Comparison of ENCODE assay signal across 23 cellular contexts in the genomic region with DNA sequence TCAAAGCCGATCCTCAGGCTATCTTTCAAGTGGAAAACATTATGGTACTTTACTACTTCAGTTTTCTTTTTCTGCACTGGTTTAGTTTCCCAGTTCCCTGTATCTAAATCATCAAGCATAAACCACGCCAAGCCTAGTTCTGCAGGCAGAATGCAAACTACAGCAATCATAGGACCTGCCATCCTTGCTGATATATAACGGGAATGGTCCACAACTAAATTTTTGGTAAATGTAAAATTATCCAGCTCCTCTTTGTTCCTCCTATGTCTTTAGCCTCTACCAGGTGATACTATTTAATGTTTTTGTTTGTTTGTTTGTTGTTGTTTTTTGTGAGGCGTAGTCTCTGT. TPM values are rescaled to one million over a fixed set of nuclear protein-coding genes. Genes with fewer than 3 reads are reported as not detected.
"Had no signal": no experiment of that assay in that cellular context is flagged by ENCODE, and none has a peak within 500 bp of the region (broad histone marks: within the 10 kb centered on the region; RNA-seq: fewer than 3 reads in every experiment).

No MANE protein-coding gene starts in this region.

- H3K9me3 Mint-ChIP-seq: activated B cell treated with CpG ODN at 0.5 μM for 24 hours; activated CD8-positive, alpha-beta T cell treated with anti-CD3 and anti-CD28 coated beads for 36 hours; effector memory CD8-positive, alpha-beta T cell had no signal

- FAIRE-seq: frontal cortex had no signal

- H3K27me3 ChIP-seq: breast epithelium, tibial artery, vagina had no signal

- H3K27ac ChIP-seq: breast epithelium, tibial artery, vagina had no signal

- H3K4me3 ChIP-seq: breast epithelium, lung, tibial artery, vagina had no signal

- H3K4me1 ChIP-seq: breast epithelium, tibial artery, vagina had no signal

- H3K4me1 Mint-ChIP-seq: activated B cell treated with CpG ODN at 0.5 μM for 24 hours; naive B cell; stimulated activated naive B cell treated with anti-CD40 and anti-IgM and Interleukin-4, amounts not matched to agents 10 μg/mL and 1 μg/mL and 100 μg/mL, for 72 hours; T-helper 17 cell had no signal

- ATAC-seq: activated CD8-positive, alpha-beta T cell treated with anti-CD3 and anti-CD28 coated beads for 36 hours; effector memory CD8-positive, alpha-beta T cell; stimulated activated naive B cell treated with anti-CD40 and anti-IgM and Interleukin-4, amounts not matched to agents 10 μg/mL and 1 μg/mL and 100 μg/mL, for 72 hours; T-helper 17 cell had no signal

- H3K27ac Mint-ChIP-seq: activated B cell treated with CpG ODN at 0.5 μM for 24 hours; activated CD8-positive, alpha-beta T cell treated with anti-CD3 and anti-CD28 coated beads for 36 hours; effector memory CD8-positive, alpha-beta T cell; naive B cell; stimulated activated naive B cell treated with anti-CD40 and anti-IgM and Interleukin-4, amounts not matched to agents 10 μg/mL and 1 μg/mL and 100 μg/mL, for 72 hours; T-helper 17 cell had no signal

- H3K27me3 Mint-ChIP-seq: activated CD8-positive, alpha-beta T cell treated with anti-CD3 and anti-CD28 coated beads for 36 hours had no signal

- H3K36me3 ChIP-seq: breast epithelium, tibial artery, vagina had no signal

- H3K36me3 Mint-ChIP-seq: naive B cell; stimulated activated naive B cell treated with anti-CD40 and anti-IgM and Interleukin-4, amounts not matched to agents 10 μg/mL and 1 μg/mL and 100 μg/mL, for 72 hours had no signal

- H3K4me3 Mint-ChIP-seq: activated B cell treated with CpG ODN at 0.5 μM for 24 hours; activated CD8-positive, alpha-beta T cell treated with anti-CD3 and anti-CD28 coated beads for 36 hours; effector memory CD8-positive, alpha-beta T cell; naive B cell; stimulated activated naive B cell treated with anti-CD40 and anti-IgM and Interleukin-4, amounts not matched to agents 10 μg/mL and 1 μg/mL and 100 μg/mL, for 72 hours; T-helper 17 cell had no signal

- H3K9me3 ChIP-seq: tibial artery, vagina had no signal

- DNase-seq: activated B cell treated with CpG ODN at 0.5 μM for 24 hours; activated CD4-positive, alpha-beta T cell treated with anti-CD3 and anti-CD28 coated beads for 48 hours; activated CD8-positive, alpha-beta T cell treated with anti-CD3 and anti-CD28 coated beads for 36 hours; activated gamma-delta T cell treated with Interleukin-2 at 50 U/mL for 16 hours; activated T-cell treated with anti-CD3 and anti-CD28 coated beads, Interleukin-2, amount 50 U/mL, for 48 hours; anterior cingulate cortex; cerebellar nuclear complex; dermis blood vessel endothelial cell; effector memory CD8-positive, alpha-beta T cell; head of caudate nucleus; naive B cell; retina; stimulated activated CD4-positive, alpha-beta T cell treated with anti-CD3 and anti-CD28 coated beads, Interleukin-15, amount 100 ng/mL, for 24 hours; stimulated activated CD4-positive, alpha-beta T cell treated with anti-CD3 and anti-CD28 coated beads, Interleukin-4, amount 100 ng/mL, for 1 hour; stimulated activated naive B cell treated with anti-CD40 and anti-IgM and Interleukin-4, amounts not matched to agents 10 μg/mL and 1 μg/mL and 100 μg/mL, for 72 hours; T-helper 17 cell; tibial artery had no signal

RNA-seq across cellular contexts. Expression of a gene that starts 32.7 kb away (rescaled TPM):
- total RNA-seq: activated CD8-positive, alpha-beta T cell treated with anti-CD3 and anti-CD28 coated beads for 36 hours; breast epithelium; dermis blood vessel endothelial cell; epithelial cell of proximal tubule; skeletal muscle tissue; T-helper 17 cell; vagina had no signal
